ENCODE assay signal across 8 cellular contexts in genomic region chr5:176611435-176611834, GRCh38. TPM values are rescaled to one million over a fixed set of nuclear protein-coding genes. Genes with fewer than 3 reads are reported as not detected.
DNase-seq lines count a peak whose midpoint lies in the region; ATAC-seq and FAIRE-seq lines count a peak whose summit lies in the region.

No MANE protein-coding gene starts in this region.

- DNase-seq in Right ventricle myocardium superior: peak; percentile 80
- DNase-seq in cardiac septum (ENCODE audit: low spot score): no peak
- DNase-seq in T-helper 9 cell: peak; percentile 55
- DNase-seq in dermis blood vessel endothelial cell: peak; percentile 94
- peak; percentile 81 for DNase-seq in mesendoderm
- peak; percentile 81 for DNase-seq in urothelium cell line (ENCODE audit: low spot score)
- no peak for DNase-seq in NCI-H2171 treated with DMSO at 0.1 percent for 48 hours (lab: John Stamatoyannopoulos, UW)
- no peak for DNase-seq in middle frontal gyrus (ENCODE audit: extremely low spot score, low spot score)

- no peak overlapping the region for H2BK15ac ChIP-seq in mesendoderm (replicated peaks; ENCODE audit: low read depth)

- ATAC-seq in Right ventricle myocardium superior (ENCODE audit: poor library complexity): peak; percentile 44

- no peaks in the 10 kb centered on the region for H3K4me1 ChIP-seq in mesendoderm (ENCODE audit: control insufficient read depth, low read depth, low read length)

- H3K23ac ChIP-seq in mesendoderm (ENCODE audit: low read length): no peak overlapping the region

- WGBS in mesendoderm (ENCODE audit: extremely low coverage, insufficient coverage, low lambda C conversion rate): no CpG with 5 or more reads among the region's 10 CpGs

- no peaks in the 10 kb centered on the region for H3K36me3 ChIP-seq in mesendoderm (ENCODE audit: control insufficient read depth, insufficient read depth, low read length)

- H4K8ac ChIP-seq in mesendoderm (ENCODE audit: low read depth, low read length): no peak overlapping the region

- H4K5ac ChIP-seq in mesendoderm (ENCODE audit: low read length): no peak overlapping the region

- H3K56ac ChIP-seq in mesendoderm (ENCODE audit: low read length): no peak overlapping the region

- H3K4me3 ChIP-seq in mesendoderm (ENCODE audit: low read length): no peak overlapping the region

- H3K4me2 ChIP-seq in mesendoderm (ENCODE audit: low read length): no peak overlapping the region

- FAIRE-seq in urothelium cell line (lab: Jason Lieb, UNC): no peak

- H3K9ac ChIP-seq in mesendoderm (ENCODE audit: low read length): no peak overlapping the region

- intact Hi-C loops in Right ventricle myocardium superior (cut with DNase I): no loop called here
- intact Hi-C loops in cardiac septum (cut with DNase I): no loop called here

- no peak overlapping the region for H2AK5ac ChIP-seq in mesendoderm (ENCODE audit: low read length)

- H3K27me3 ChIP-seq in mesendoderm (ENCODE audit: insufficient read depth, low read length, poor library complexity): no peaks in the 10 kb centered on the region

- H3K79me1 ChIP-seq in mesendoderm (ENCODE audit: low read length): no peaks in the 10 kb centered on the region

- no peak overlapping the region for H3K27ac ChIP-seq in mesendoderm (ENCODE audit: low read depth, low read length)

- no peak overlapping the region for H2BK120ac ChIP-seq in mesendoderm (ENCODE audit: low read depth, low read length)

- no peak overlapping the region for H3K18ac ChIP-seq in mesendoderm (ENCODE audit: low read length)

- H2BK5ac ChIP-seq in mesendoderm (ENCODE audit: low read length): no peak overlapping the region

- H3K4ac ChIP-seq in mesendoderm (ENCODE audit: low read depth, low read length): no peak overlapping the region

- no peaks in the 10 kb centered on the region for H3K79me2 ChIP-seq in mesendoderm (ENCODE audit: control insufficient read depth, insufficient read depth, low read length)

RNA-seq across cellular contexts. Expression of gene GPRIN1, which starts 1.5 kb away (rescaled TPM):
- 0.56 TPM for total RNA-seq in Right ventricle myocardium superior
- 0.48 TPM for total RNA-seq in cardiac septum
- 7.7 and 8.7 TPM in 2 replicates for total RNA-seq in dermis blood vessel endothelial cell
- polyA plus RNA-seq in mesendoderm (2013, experiment 1 of 2): 4.0 TPM
- 4.2 TPM for polyA plus RNA-seq in mesendoderm (2013, experiment 2 of 2)

RNA-seq across cellular contexts. Expression of gene SNCB, which starts 18.9 kb away (rescaled TPM):
- not detected for total RNA-seq in Right ventricle myocardium superior
- total RNA-seq in cardiac septum: 0.43 TPM
- total RNA-seq in dermis blood vessel endothelial cell: 0.84 and 1.4 TPM in 2 replicates
- polyA plus RNA-seq in mesendoderm (2013, experiment 1 of 2): 1.0 TPM
- polyA plus RNA-seq in mesendoderm (2013, experiment 2 of 2): 1.4 TPM

RNA-seq across cellular contexts. Expression of gene EIF4E1B, which starts 19.0 kb away (rescaled TPM):
- total RNA-seq in Right ventricle myocardium superior: not detected
- total RNA-seq in cardiac septum: not detected
- total RNA-seq in dermis blood vessel endothelial cell: not detected in 2 replicates
- 0.17 TPM for polyA plus RNA-seq in mesendoderm (2013, experiment 1 of 2)
- polyA plus RNA-seq in mesendoderm (2013, experiment 2 of 2): 0.11 TPM

RNA-seq across cellular contexts. Expression of gene TSPAN17, which starts 35.8 kb away (rescaled TPM):
- total RNA-seq in Right ventricle myocardium superior: 27.4 TPM
- 30.2 TPM for total RNA-seq in cardiac septum
- 51.2 and 53.6 TPM in 2 replicates for total RNA-seq in dermis blood vessel endothelial cell
- 26.2 TPM for polyA plus RNA-seq in mesendoderm (2013, experiment 1 of 2)
- 27.6 TPM for polyA plus RNA-seq in mesendoderm (2013, experiment 2 of 2)

Comparison
In these comparisons a context has a peak if more than half of its experiments do, and no peak if none do; other contexts are left out.
1. DNase-seq: peak in Right ventricle myocardium superior (single experiment), T-helper 9 cell (single experiment), dermis blood vessel endothelial cell (single experiment), mesendoderm (single experiment) and urothelium cell line (single experiment); none in cardiac septum (single experiment), NCI-H2171 treated with DMSO at 0.1 percent for 48 hours (single experiment) and middle frontal gyrus (single experiment).